ENCODE assay signal across 10 cellular contexts in the genomic region with DNA sequence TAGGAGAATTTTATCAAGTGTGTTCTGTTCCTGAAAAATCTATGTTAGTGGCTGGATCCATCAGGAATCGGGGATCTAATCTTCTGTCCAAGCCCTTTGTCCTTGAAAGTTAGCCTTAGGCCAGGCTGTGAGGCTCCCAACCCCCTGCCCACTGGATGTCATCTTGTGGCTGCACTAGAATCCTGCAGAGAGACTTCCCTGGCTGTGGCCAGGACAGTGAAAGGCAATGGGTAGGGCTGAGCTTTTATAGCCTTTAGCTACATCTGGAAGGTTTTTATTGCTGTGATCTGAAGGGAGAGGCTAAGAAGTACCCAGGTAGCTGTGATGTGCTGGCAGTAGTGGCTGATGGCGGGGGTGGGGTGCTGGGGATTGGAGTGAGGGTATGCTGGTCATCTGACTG. TPM values are rescaled to one million over a fixed set of nuclear protein-coding genes. Genes with fewer than 3 reads are reported as not detected.
A peak's percentile ranks its signal among the peaks of the same experiment; 100 is the strongest.
DNase-seq lines count a peak whose midpoint lies in the region; ATAC-seq and TF ChIP-seq lines count a peak whose summit lies in the region.
"Had no signal": no experiment of that assay in that cellular context is flagged by ENCODE, and none has a peak within 500 bp of the region (broad histone marks: within the 10 kb centered on the region; RNA-seq: fewer than 3 reads in every experiment).

No MANE protein-coding gene starts in this region.

- DNase-seq in Right ventricle myocardium inferior (ENCODE audit: missing footprints) (peak; percentile 9), left cardiac atrium (no peak), uterus (no peak), hippocampal formation (lab: John Stamatoyannopoulos, UW) (no peak), DMS153 treated with DMSO at 0.1 percent for 48 hours (lab: John Stamatoyannopoulos, UW; ENCODE audit: unreplicated experiment) (no peak)
- DNase-seq: NCI-H526 had no signal

- 40 to 56% methylated on average over 2 of the region's 2 CpGs for WGBS in ectodermal cell, 2 experiments

- H3K27me3 ChIP-seq in ectodermal cell (ENCODE audit: control insufficient read depth, insufficient read depth, low read length, poor library complexity, severe bottlenecking) (peaks cover 80% of the 10 kb centered on the region), mucosa of rectum (ENCODE audit: control insufficient read depth in 2 of 2, insufficient read depth in 2 of 2, low read length in 2 of 2) (peaks cover 0 to 4% of the 10 kb centered on the region in 2 donors), uterus (no peaks in the 10 kb centered on the region)

- H3K4me1 ChIP-seq in ectodermal cell (ENCODE audit: control insufficient read depth, insufficient read depth, low read length), result peaks cover 25% of the 10 kb centered on the region
- peaks cover 45 to 56% of the 10 kb centered on the region in 2 donors for H3K4me1 ChIP-seq in mucosa of rectum (ENCODE audit: control insufficient read depth in 2 of 2, insufficient read depth in 2 of 2, low read length in 2 of 2)
- H3K4me1 ChIP-seq in uterus, result peaks cover 0 to 3% of the 10 kb centered on the region in 2 donors

- H3K27ac ChIP-seq in ectodermal cell (ENCODE audit: insufficient read depth, low read depth, low read length, poor library complexity, severe bottlenecking) (no peak overlapping the region), mucosa of rectum (ENCODE audit: low read depth in 2 of 2, low read length in 2 of 2) (peak overlapping the region; percentile 90 to 92), uterus (peak overlapping the region; percentile 82 to 87)
- H3K27ac ChIP-seq: KMS-11 had no signal

- intact Hi-C loops in Right ventricle myocardium inferior (cut with DNase I), result no loop called here
- intact Hi-C loops in left cardiac atrium (cut with DNase I), result no loop called here
- intact Hi-C loops in uterus (cut with DNase I; ENCODE audit: low total_unique reads), result no loop called here

- ATAC-seq in Right ventricle myocardium inferior (no peak), left cardiac atrium (no peak), HG03139 (IDR thresholded peaks at IDR 0.05; ENCODE audit: unreplicated experiment) (no peak)

- TF ChIP-seq POLR2A in uterus (IDR thresholded peaks at IDR 0.05), result no peak

- H3K9ac ChIP-seq in mucosa of rectum (ENCODE audit: low read depth in 1 of 2, low read length in 2 of 2), result peak overlapping the region; percentile 61 to 96
- H3K9ac ChIP-seq: KMS-11 had no signal

- no peaks in the 10 kb centered on the region for H3K9me3 ChIP-seq in ectodermal cell (ENCODE audit: control insufficient read depth, low read length)
- H3K9me3 ChIP-seq in mucosa of rectum (ENCODE audit: control insufficient read depth in 2 of 2, low read length in 2 of 2), result no peaks in the 10 kb centered on the region
- no peaks in the 10 kb centered on the region for H3K9me3 ChIP-seq in uterus

- TF ChIP-seq CTCF in uterus (IDR thresholded peaks at IDR 0.05), result no peak

- H3K36me3 ChIP-seq in ectodermal cell (ENCODE audit: control insufficient read depth, insufficient read depth, low read length), result no peaks in the 10 kb centered on the region
- H3K36me3 ChIP-seq in mucosa of rectum (ENCODE audit: control insufficient read depth in 2 of 2, insufficient read depth in 2 of 2, low read length in 2 of 2), result peaks cover 17 to 26% of the 10 kb centered on the region in 2 donors
- H3K36me3 ChIP-seq in uterus, result no peaks in the 10 kb centered on the region

- peak overlapping the region; percentile 9 for H3K4me3 ChIP-seq in ectodermal cell (ENCODE audit: insufficient read depth, low read depth, low read length)
- peak overlapping the region; percentile 85 to 90 for H3K4me3 ChIP-seq in mucosa of rectum (ENCODE audit: low read length in 2 of 2)
- peak overlapping the region; percentile 37 to 68 for H3K4me3 ChIP-seq in uterus

RNA-seq across cellular contexts. Expression of gene OAF, which starts 2.1 kb away (rescaled TPM):
- total RNA-seq in Right ventricle myocardium inferior (34.5 TPM), left cardiac atrium (10 to 100 TPM; 32.9 to 59.6 TPM), uterus (10 to 100 TPM; 29.2 to 90.1 (median 44.6) TPM)
- 4.1 TPM for polyA plus RNA-seq in ectodermal cell (2013, experiment 1 of 4)
- 3.5 TPM for polyA plus RNA-seq in ectodermal cell (2013, experiment 2 of 4)
- 3.0 TPM for polyA plus RNA-seq in ectodermal cell (2013, experiment 3 of 4)
- 4.5 TPM for polyA plus RNA-seq in ectodermal cell (2013, experiment 4 of 4)

RNA-seq across cellular contexts. Expression of gene POU2F3, which starts 27.0 kb away (rescaled TPM):
- total RNA-seq in Right ventricle myocardium inferior, result 0.19 TPM
- not detected for total RNA-seq in left cardiac atrium
- 0.43 TPM for polyA plus RNA-seq in ectodermal cell (2013, experiment 1 of 4)
- 0.57 TPM for polyA plus RNA-seq in ectodermal cell (2013, experiment 2 of 4)
- polyA plus RNA-seq in ectodermal cell (2013, experiment 3 of 4), result 0.32 TPM
- 0.16 TPM for polyA plus RNA-seq in ectodermal cell (2013, experiment 4 of 4)
- under 1 TPM in 1 of 4 donors, not detected in 3; 0.85 TPM for total RNA-seq in uterus

Comparison
In these comparisons a context has a peak if more than half of its experiments do, and no peak if none do; other contexts are left out.
1. H3K4me3 ChIP-seq: peak in every context shown above with its lines; median percentile 88 in mucosa of rectum; 52 in uterus; 9 in ectodermal cell.